33 cellular contexts compared by ENCODE assay signal in the genomic region with DNA sequence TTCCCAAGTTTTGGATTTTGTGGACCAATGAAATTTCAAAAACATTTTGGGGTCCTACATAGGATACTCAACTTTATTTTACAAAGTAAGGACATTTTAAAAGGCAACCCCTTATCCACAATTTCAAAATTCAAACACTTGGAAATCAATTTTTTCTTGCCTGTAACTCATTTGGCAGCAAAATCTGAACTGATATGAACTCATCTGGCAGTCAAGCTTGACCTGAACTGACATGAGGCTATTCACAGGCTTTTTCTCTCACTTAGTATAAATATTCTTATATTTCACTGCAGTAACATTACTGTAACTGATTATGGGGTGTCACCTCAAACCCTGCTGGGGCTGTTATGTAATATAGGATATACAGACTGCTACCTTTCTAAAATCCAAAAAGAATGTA.
"Had no signal": no experiment of that assay in that cellular context is flagged by ENCODE, and none has a peak within 500 bp of the region (broad histone marks: within the 10 kb centered on the region; RNA-seq: fewer than 3 reads in every experiment).

No MANE protein-coding gene starts in this region.

- H3K27me3 ChIP-seq: adrenal gland, ascending aorta, body of pancreas, brain microvascular endothelial cell, breast epithelium, cardiac muscle cell had no signal

- H3K36me3 ChIP-seq: adrenal gland, ascending aorta, brain microvascular endothelial cell, breast epithelium, cardiac muscle cell had no signal

- ATAC-seq: activated naive CD4-positive, alpha-beta T cell treated with anti-CD3 and anti-CD28 coated beads, Interleukin-2, amount 50 U/mL, for 72 hours; activated naive CD8-positive, alpha-beta T cell treated with anti-CD3 and anti-CD28 coated beads, Interleukin-2, amount 50 U/mL, for 24 hours; activated T-cell treated with anti-CD3 and anti-CD28 coated beads, Interleukin-2, amount 50 U/mL, for 4 hours; activated T-cell treated with anti-CD3 and anti-CD28 coated beads, Interleukin-2, amount 50 U/mL, for 72 hours; activated T-helper 17 cell treated with anti-CD3 and anti-CD28 coated beads, Interleukin-2, amount 50 U/mL, for 72 hours; body of pancreas had no signal

- H3K4me3 ChIP-seq: adrenal gland, ascending aorta, body of pancreas, breast epithelium, cardiac muscle cell had no signal

- DNase-seq: activated effector memory CD4-positive, alpha-beta T cell treated with anti-CD3 and anti-CD28 coated beads, Interleukin-2, amount 50 U/mL, for 16 hours; activated effector memory CD4-positive, alpha-beta T cell treated with Interleukin-2 at 50 U/mL for 16 hours; activated gamma-delta T cell; activated gamma-delta T cell treated with Interleukin-2 at 50 U/mL for 16 hours; activated naive CD4-positive, alpha-beta T cell; activated naive CD4-positive, alpha-beta T cell treated with anti-CD3 and anti-CD28 coated beads for 36 hours; activated naive CD4-positive, alpha-beta T cell treated with anti-CD3 and anti-CD28 coated beads, Interleukin-2, amount 10 ng/mL, durations not matched to agents 7 days and 5 days; activated naive CD4-positive, alpha-beta T cell treated with anti-CD3 and anti-CD28 coated beads, Interleukin-2, amount 50 U/mL, for 16 hours; activated naive CD4-positive, alpha-beta T cell treated with Interleukin-2 at 50 U/mL for 16 hours; activated naive CD8-positive, alpha-beta T cell treated with anti-CD3 and anti-CD28 coated beads for 36 hours; activated naive CD8-positive, alpha-beta T cell treated with anti-CD3 and anti-CD28 coated beads, Interleukin-2, amount 10 ng/mL, durations not matched to agents 7 days and 5 days; activated naive CD8-positive, alpha-beta T cell treated with anti-CD3 and anti-CD28 coated beads, Interleukin-2, amount 50 U/mL, for 24 hours; activated T-cell treated with anti-CD3 and anti-CD28 coated beads, Interleukin-2, amount 50 U/mL, for 1 hour; activated T-cell treated with anti-CD3 and anti-CD28 coated beads, Interleukin-2, amount 50 U/mL, for 24 hours; activated T-cell treated with anti-CD3 and anti-CD28 coated beads, Interleukin-2, amount 50 U/mL, for 4 hours; activated T-cell treated with anti-CD3 and anti-CD28 coated beads, Interleukin-2, amount 50 U/mL, for 48 hours; activated T-cell treated with anti-CD3 and anti-CD28 coated beads, Interleukin-2, amount 50 U/mL, for 72 hours; adrenal gland; amniotic stem cell; amygdala; anterior cingulate cortex; aorta; body of pancreas; brain microvascular endothelial cell; caudate nucleus; central memory CD4-positive, alpha-beta T cell; cerebellar nuclear complex had no signal

- H3K9me3 ChIP-seq: adrenal gland, ascending aorta, body of pancreas, breast epithelium had no signal

- H3K4me1 ChIP-seq: adrenal gland, ascending aorta, body of pancreas, breast epithelium had no signal

- FAIRE-seq: bronchial epithelial cell had no signal

- H3K27ac ChIP-seq: adrenal gland, ascending aorta, body of pancreas, brain microvascular endothelial cell, breast epithelium, cardiac muscle cell had no signal
